15 cellular contexts compared by ENCODE assay signal in genomic region chr18:48896326-48896874, GRCh38. TPM values are rescaled to one million over a fixed set of nuclear protein-coding genes. Genes with fewer than 3 reads are reported as not detected.
DNase-seq lines count a peak whose midpoint lies in the region; ATAC-seq and TF ChIP-seq lines count a peak whose summit lies in the region.
"Had no signal": no experiment of that assay in that cellular context is flagged by ENCODE, and none has a peak within 500 bp of the region (broad histone marks: within the 10 kb centered on the region; RNA-seq: fewer than 3 reads in every experiment).

No MANE protein-coding gene starts in this region.

- BruUV-seq in MCF 10A (replicated peaks; lab: Mats Ljungman, UMichigan) = no TSS peak

- no peak for ATAC-seq in lower lobe of right lung

- H3K27ac ChIP-seq in breast epithelium (no peak overlapping the region), lower lobe of right lung (peak overlapping the region; percentile 36), tibial artery (peak overlapping the region; percentile 64 to 65), WERI-Rb-1 (no peak overlapping the region)
- H3K27ac ChIP-seq: epithelial cell of prostate had no signal

- H3K27me3 ChIP-seq in breast epithelium = no peaks in the 10 kb centered on the region
- H3K27me3 ChIP-seq in lower lobe of right lung (ENCODE audit: low read depth) = no peaks in the 10 kb centered on the region
- H3K27me3 ChIP-seq in tibial artery = no peaks in the 10 kb centered on the region
- H3K27me3 ChIP-seq in WERI-Rb-1 (ENCODE audit: insufficient read depth, low read depth, severe bottlenecking) = no peaks in the 10 kb centered on the region

- no peaks in the 10 kb centered on the region for H3K36me3 Mint-ChIP-seq in MCF 10A (ENCODE audit: insufficient read depth, unreplicated experiment)
- H3K36me3 Mint-ChIP-seq in activated T-helper 2 cell treated with anti-CD3 and anti-CD28 coated beads, Interferon-gamma antibody, Interleukin-2, Interleukin-4, amounts not matched to agents 10 μg/mL and 5 μg/mL and 100 μg/mL, durations not matched to agents 14 hours and 24 hours and 36 hours (ENCODE audit: low read depth) = no peaks in the 10 kb centered on the region
- H3K36me3 Mint-ChIP-seq: activated naive CD4-positive, alpha-beta T cell treated with anti-CD3 and anti-CD28 coated beads, Interleukin-2, amount 10 ng/mL, durations not matched to agents 7 days and 5 days had no signal

- no peak for TF ChIP-seq POLR2A in breast epithelium (IDR thresholded peaks at IDR 0.05)

- TF ChIP-seq CTCF in MCF 10A (IDR thresholded peaks at IDR 0.05; ENCODE audit: unreplicated experiment) = no peak
- no peak for TF ChIP-seq CTCF in breast epithelium (IDR thresholded peaks at IDR 0.05)
- no peak for TF ChIP-seq CTCF in lower lobe of right lung (IDR thresholded peaks at IDR 0.05)
- no peak for TF ChIP-seq CTCF in tibial artery (IDR thresholded peaks at IDR 0.05)
- TF ChIP-seq CTCF in WERI-Rb-1 (IDR thresholded peaks at IDR 0.05; ENCODE audit: low read depth, low read length) = no peak

- H3K4me1 ChIP-seq in breast epithelium (no peaks in the 10 kb centered on the region), lower lobe of right lung (peaks cover 37% of the 10 kb centered on the region), tibial artery (peaks cover 0 to 38% (median 24%) of the 10 kb centered on the region in 4 donors)

- H3K4me3 Mint-ChIP-seq in MCF 10A (ENCODE audit: unreplicated experiment) = no peak overlapping the region
- no peak overlapping the region for H3K4me3 Mint-ChIP-seq in activated T-helper 2 cell treated with anti-CD3 and anti-CD28 coated beads, Interferon-gamma antibody, Interleukin-2, Interleukin-4, amounts not matched to agents 10 μg/mL and 5 μg/mL and 100 μg/mL, durations not matched to agents 14 hours and 24 hours and 36 hours (ENCODE audit: low read depth)
- H3K4me3 Mint-ChIP-seq: activated naive CD4-positive, alpha-beta T cell treated with anti-CD3 and anti-CD28 coated beads, Interleukin-2, amount 10 ng/mL, durations not matched to agents 7 days and 5 days had no signal

- intact Hi-C loops in MCF 10A (cut with micrococcal nuclease) (no loop called here), breast epithelium (cut with DNase I; ENCODE audit: low total_unique reads) (no loop called here), lower lobe of right lung (cut with DNase I) (no loop called here), tibial artery (cut with DNase I; ENCODE audit: low total_unique reads) (no loop called here)
- intact Hi-C loops in activated T-helper 2 cell treated with anti-CD3 and anti-CD28 coated beads, Interferon-gamma antibody, Interleukin-2, Interleukin-4, amounts not matched to agents 10 μg/mL and 5 μg/mL and 100 μg/mL, durations not matched to agents 14 hours and 24 hours and 36 hours (cut with micrococcal nuclease) = no loop called here

- H3K36me3 ChIP-seq in breast epithelium (no peaks in the 10 kb centered on the region), lower lobe of right lung (no peaks in the 10 kb centered on the region), tibial artery (no peaks in the 10 kb centered on the region), WERI-Rb-1 (no peaks in the 10 kb centered on the region)

- POLR2A ChIA-PET in MCF 10A (lab: Yijun Ruan, JAX) = no interaction called here

- peaks cover 11% of the 10 kb centered on the region for H3K4me1 Mint-ChIP-seq in MCF 10A (ENCODE audit: insufficient read depth, unreplicated experiment)
- peaks cover 14% of the 10 kb centered on the region for H3K4me1 Mint-ChIP-seq in activated T-helper 2 cell treated with anti-CD3 and anti-CD28 coated beads, Interferon-gamma antibody, Interleukin-2, Interleukin-4, amounts not matched to agents 10 μg/mL and 5 μg/mL and 100 μg/mL, durations not matched to agents 14 hours and 24 hours and 36 hours (ENCODE audit: low read depth)

- no peak for DNase-seq in MCF 10A (ENCODE audit: unreplicated experiment)
- DNase-seq in breast epithelium (ENCODE audit: low spot score in 2 of 2) = no peak
- DNase-seq in activated T-helper 2 cell treated with anti-CD3 and anti-CD28 coated beads, Interferon-gamma antibody, Interleukin-2, Interleukin-4, amounts not matched to agents 10 μg/mL and 5 μg/mL and 100 μg/mL, durations not matched to agents 14 hours and 24 hours and 36 hours (ENCODE audit: low spot score) = no peak
- no peak for DNase-seq in lower lobe of right lung
- peak in 1 of 2 donors; percentile 16 for DNase-seq in tibial artery
- DNase-seq in NCI-H226 = no peak
- no peak for DNase-seq in WERI-Rb-1
- DNase-seq in NCI-H345 (lab: John Stamatoyannopoulos, UW) = no peak
- DNase-seq: activated CD4-positive, CD25-positive, alpha-beta regulatory T cell; activated naive CD4-positive, alpha-beta T cell treated with anti-CD3 and anti-CD28 coated beads, Interleukin-2, amount 10 ng/mL, durations not matched to agents 7 days and 5 days; central memory CD4-positive, alpha-beta T cell; NCI-H1417 treated with DMSO at 0.1 percent for 48 hours; retina; SW 1271 had no signal

- H3K9me3 Mint-ChIP-seq in MCF 10A (ENCODE audit: unreplicated experiment) = no peaks in the 10 kb centered on the region
- H3K9me3 Mint-ChIP-seq in activated T-helper 2 cell treated with anti-CD3 and anti-CD28 coated beads, Interferon-gamma antibody, Interleukin-2, Interleukin-4, amounts not matched to agents 10 μg/mL and 5 μg/mL and 100 μg/mL, durations not matched to agents 14 hours and 24 hours and 36 hours = peaks cover 3% of the 10 kb centered on the region

- H3K27ac Mint-ChIP-seq in MCF 10A (ENCODE audit: low read depth, unreplicated experiment) = peak overlapping the region; percentile 68
- peak overlapping the region; percentile 64 for H3K27ac Mint-ChIP-seq in activated T-helper 2 cell treated with anti-CD3 and anti-CD28 coated beads, Interferon-gamma antibody, Interleukin-2, Interleukin-4, amounts not matched to agents 10 μg/mL and 5 μg/mL and 100 μg/mL, durations not matched to agents 14 hours and 24 hours and 36 hours
- H3K27ac Mint-ChIP-seq: activated naive CD4-positive, alpha-beta T cell treated with anti-CD3 and anti-CD28 coated beads, Interleukin-2, amount 10 ng/mL, durations not matched to agents 7 days and 5 days had no signal

- H3K4me3 ChIP-seq in breast epithelium (no peak overlapping the region), lower lobe of right lung (no peak overlapping the region), tibial artery (no peak overlapping the region), WERI-Rb-1 (ENCODE audit: low read depth, low read length) (no peak overlapping the region)

- no peaks in the 10 kb centered on the region for H3K9me3 ChIP-seq in breast epithelium
- H3K9me3 ChIP-seq in lower lobe of right lung = no peaks in the 10 kb centered on the region
- no peaks in the 10 kb centered on the region for H3K9me3 ChIP-seq in tibial artery
- no peaks in the 10 kb centered on the region for H3K9me3 ChIP-seq in WERI-Rb-1 (ENCODE audit: severe bottlenecking)

- H3K27me3 Mint-ChIP-seq in MCF 10A (ENCODE audit: insufficient read depth, unreplicated experiment) = no peaks in the 10 kb centered on the region
- H3K27me3 Mint-ChIP-seq in activated T-helper 2 cell treated with anti-CD3 and anti-CD28 coated beads, Interferon-gamma antibody, Interleukin-2, Interleukin-4, amounts not matched to agents 10 μg/mL and 5 μg/mL and 100 μg/mL, durations not matched to agents 14 hours and 24 hours and 36 hours (ENCODE audit: low read depth) = no peaks in the 10 kb centered on the region

- CTCF ChIA-PET in MCF 10A (lab: Yijun Ruan, JAX) = no interaction called here

RNA-seq across cellular contexts. Expression of gene SMAD7, which starts 54.4 kb away (rescaled TPM):
- total RNA-seq in MCF 10A (2022) = 9.8 and 12.3 TPM in 2 replicates
- total RNA-seq in breast epithelium = 10 to 100 TPM; 17.4 to 21.2 (median 20.6) TPM
- 21.1 and 22.4 TPM in 2 replicates for total RNA-seq in activated T-helper 2 cell treated with anti-CD3 and anti-CD28 coated beads, Interferon-gamma antibody, Interleukin-2, Interleukin-4, amounts not matched to agents 10 μg/mL and 5 μg/mL and 100 μg/mL, durations not matched to agents 14 hours and 24 hours and 36 hours
- total RNA-seq in lower lobe of right lung = 63.4 TPM

Comparison
In these comparisons a context has a peak if more than half of its experiments do, and no peak if none do; other contexts are left out.
1. H3K27ac ChIP-seq: peak in lower lobe of right lung (single experiment) and tibial artery (2 of 2); none in breast epithelium (0 of 2) and WERI-Rb-1 (single experiment).